In the genomic region with DNA sequence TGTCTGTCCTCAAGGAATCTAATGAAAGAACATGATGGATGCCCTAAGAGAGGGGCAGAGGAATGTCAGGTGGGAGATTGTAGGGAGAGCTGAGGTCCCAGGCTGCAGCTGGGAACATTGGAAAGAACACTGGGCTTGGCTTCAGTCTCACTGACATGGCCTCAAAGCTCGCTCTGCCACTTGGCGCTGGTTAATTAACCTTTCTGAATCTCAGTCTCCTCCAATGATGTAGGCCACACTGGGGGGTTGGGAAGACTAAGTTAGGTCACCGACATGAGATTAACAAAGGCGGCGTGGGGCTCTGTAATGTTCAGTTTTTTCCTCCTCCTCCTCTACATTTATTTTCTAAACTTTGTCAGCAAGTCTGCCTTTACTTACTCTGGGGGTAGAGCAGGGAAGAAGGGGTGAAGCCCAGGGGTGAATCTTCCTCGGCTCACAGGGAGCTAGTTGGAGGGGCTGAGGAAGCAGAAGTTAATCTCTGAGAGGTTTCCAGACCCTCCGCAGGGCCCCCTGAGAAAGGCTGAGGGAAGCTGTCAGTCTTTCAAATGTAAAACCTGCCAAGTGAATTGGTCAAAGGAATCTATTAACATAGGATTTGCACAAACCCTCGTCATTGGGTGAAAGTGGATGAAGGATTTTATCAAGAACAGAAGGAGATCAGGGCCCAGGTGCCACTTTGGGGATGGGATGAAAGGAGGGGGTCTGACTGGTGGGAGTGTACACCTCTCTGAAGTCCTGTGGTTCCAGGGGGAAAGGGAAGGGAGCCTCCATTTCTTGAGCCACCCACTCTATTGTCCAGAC, we compare ENCODE assay signal across 17 cellular contexts.
"Had no signal": no experiment of that assay in that cellular context is flagged by ENCODE, and none has a peak within 500 bp of the region (broad histone marks: within the 10 kb centered on the region; RNA-seq: fewer than 3 reads in every experiment).

No MANE protein-coding gene starts in this region.

- H3K4me1 ChIP-seq: sigmoid colon, testis, upper lobe of left lung had no signal

- DNase-seq: activated CD4-positive, alpha-beta T cell treated with anti-CD3 and anti-CD28 coated beads, Interleukin-2, amount 50 U/mL, for 1 hour; activated CD8-positive, alpha-beta memory T cell treated with anti-CD3 and anti-CD28 coated beads for 24 hours; activated CD8-positive, alpha-beta memory T cell treated with anti-CD3 and anti-CD28 coated beads, Interleukin-2, amount 50 U/mL, for 48 hours; activated gamma-delta T cell; activated T-cell treated with anti-CD3 and anti-CD28 coated beads, Interleukin-2, amount 50 U/mL, for 72 hours; cerebellar nuclear complex; cortex of kidney; effector CD4-positive, alpha-beta T cell; esophagus squamous epithelium; mucosa of descending colon; naive B cell; sigmoid colon; stimulated activated CD4-positive, alpha-beta T cell treated with anti-CD3 and anti-CD28 coated beads, Interleukin-4, amount 100 ng/mL, for 4 hours; T1000; testis; upper lobe of left lung had no signal

- H3K9me3 ChIP-seq: esophagus squamous epithelium, mucosa of descending colon, sigmoid colon, testis, upper lobe of left lung had no signal

- H3K36me3 ChIP-seq: esophagus squamous epithelium, sigmoid colon, upper lobe of left lung had no signal

- H3K4me3 ChIP-seq: esophagus squamous epithelium, mucosa of descending colon, sigmoid colon, testis, upper lobe of left lung had no signal

- H3K27me3 ChIP-seq: esophagus squamous epithelium, sigmoid colon, testis, upper lobe of left lung had no signal

- H3K27ac ChIP-seq: esophagus squamous epithelium, sigmoid colon, testis, upper lobe of left lung had no signal

- ATAC-seq: activated T-cell treated with anti-CD3 and anti-CD28 coated beads, Interleukin-2, amount 50 U/mL, for 72 hours; mucosa of descending colon; stimulated activated memory B cell treated with anti-CD40 and anti-IgM and Interleukin-4, amounts not matched to agents 10 μg/mL and 1 μg/mL and 100 μg/mL, for 72 hours had no signal
